Comparison of ENCODE assay signal across 18 cellular contexts in genomic region chrX:71714064-71714463, GRCh38. TPM values are rescaled to one million over a fixed set of nuclear protein-coding genes. Genes with fewer than 3 reads are reported as not detected.
"Had no signal": no experiment of that assay in that cellular context is flagged by ENCODE, and none has a peak within 500 bp of the region (broad histone marks: within the 10 kb centered on the region; RNA-seq: fewer than 3 reads in every experiment).

No MANE protein-coding gene starts in this region.

RNA-seq across cellular contexts. Expression of gene CXorf49, which starts 4.0 kb away (rescaled TPM):
- total RNA-seq: dermis blood vessel endothelial cell, dorsolateral prefrontal cortex, endodermal cell, esophagus squamous epithelium, gastrocnemius medialis, glomerular endothelial cell, heart right ventricle, left cardiac atrium, left lung, left ventricle myocardium superior, lower leg skin, lower lobe of right lung, lung microvascular endothelial cell, mesenteric fat pad, mesothelial cell of epicardium, mucosa of descending colon, myocyte had no signal

RNA-seq across cellular contexts. Expression of gene CXorf49B, which starts 49.1 kb away (rescaled TPM):
- total RNA-seq: dermis blood vessel endothelial cell, dorsolateral prefrontal cortex, endodermal cell, esophagus squamous epithelium, gastrocnemius medialis, glomerular endothelial cell, heart right ventricle, kidney epithelial cell, left cardiac atrium, left lung, left ventricle myocardium superior, lower leg skin, lower lobe of right lung, lung microvascular endothelial cell, mesenteric fat pad, mesothelial cell of epicardium, mucosa of descending colon, myocyte had no signal
